Comparison of ENCODE assay signal across 10 cellular contexts in genomic region chr1:190320952-190321351, GRCh38.
DNase-seq lines count a peak whose midpoint lies in the region; ATAC-seq and TF ChIP-seq lines count a peak whose summit lies in the region.
"Had no signal": no experiment of that assay in that cellular context is flagged by ENCODE, and none has a peak within 500 bp of the region (broad histone marks: within the 10 kb centered on the region; RNA-seq: fewer than 3 reads in every experiment).

No MANE protein-coding gene starts in this region.

- H3K4me1 ChIP-seq in hepatocyte (ENCODE audit: insufficient read depth) (no peaks in the 10 kb centered on the region), osteoblast (ENCODE audit: insufficient read depth, low read length) (no peaks in the 10 kb centered on the region)
- H3K4me1 ChIP-seq: tibial nerve had no signal

- H3K79me2 ChIP-seq in hepatocyte (no peaks in the 10 kb centered on the region), osteoblast (ENCODE audit: insufficient read depth, low read length) (no peaks in the 10 kb centered on the region)

- peak; percentile 18 for DNase-seq in Ammon's horn (ENCODE audit: low spot score)
- peak; percentile 53 for DNase-seq in LHCN-M2 (ENCODE audit: low read depth)
- peak; percentile 18 for DNase-seq in hepatocyte (ENCODE audit: low spot score)
- DNase-seq in osteoblast (ENCODE audit: insufficient read length, low spot score, missing footprints) = no peak
- DNase-seq in SKM-1 treated with dmso at 0.1 percent for 144 hours (lab: John Stamatoyannopoulos, UW; ENCODE audit: unreplicated experiment) = no peak
- DNase-seq: T1000 had no signal

- 70% methylated on average over 3 of the region's 3 CpGs for WGBS in hepatocyte (ENCODE audit: low lambda C conversion rate, missing lambda C conversion rate)

- no peaks in the 10 kb centered on the region for H3K9me2 ChIP-seq in hepatocyte (replicated peaks; ENCODE audit: insufficient read depth)

- TF ChIP-seq CTCF in hepatocyte (IDR thresholded peaks at IDR 0.05; ENCODE audit: poor library complexity) = peak; percentile 48
- no peak for TF ChIP-seq CTCF in osteoblast (IDR thresholded peaks at IDR 0.05; ENCODE audit: extremely low read depth, low read depth, low read length)

- H3K9me3 ChIP-seq in hepatocyte (ENCODE audit: low read depth) = no peaks in the 10 kb centered on the region
- H3K9me3 ChIP-seq in osteoblast (ENCODE audit: low read depth, low read length) = peaks cover 5% of the 10 kb centered on the region
- H3K9me3 ChIP-seq: tibial nerve had no signal

- H3K36me3 ChIP-seq in hepatocyte (replicated peaks; ENCODE audit: insufficient read depth, low read depth) (no peaks in the 10 kb centered on the region), osteoblast (ENCODE audit: insufficient read depth, low read length) (no peaks in the 10 kb centered on the region)
- H3K36me3 ChIP-seq: tibial nerve had no signal

- H4K20me1 ChIP-seq in hepatocyte (ENCODE audit: insufficient read depth, poor library complexity, severe bottlenecking) (no peaks in the 10 kb centered on the region), osteoblast (ENCODE audit: insufficient read depth, low read length) (no peaks in the 10 kb centered on the region)

- H3K27ac ChIP-seq in hepatocyte (no peak overlapping the region), osteoblast (ENCODE audit: low read depth, low read length) (no peak overlapping the region)
- H3K27ac ChIP-seq: tibial nerve had no signal

- no peak overlapping the region for H2AFZ ChIP-seq in hepatocyte
- no peak overlapping the region for H2AFZ ChIP-seq in osteoblast (ENCODE audit: low read length)

- ATAC-seq in SK-N-SH treated with all-trans-retinoic acid at 6 μM for 48 hours = peak; percentile 99
- ATAC-seq in GM21526 (IDR thresholded peaks at IDR 0.05; ENCODE audit: low FRiP score, unreplicated experiment) = no peak
- ATAC-seq in GM19351 (IDR thresholded peaks at IDR 0.05; ENCODE audit: unreplicated experiment) = no peak

- H3K27me3 ChIP-seq in hepatocyte (no peaks in the 10 kb centered on the region), osteoblast (ENCODE audit: insufficient read depth, low read length) (no peaks in the 10 kb centered on the region)
- H3K27me3 ChIP-seq: tibial nerve had no signal

- H3K4me2 ChIP-seq in hepatocyte (no peak overlapping the region), osteoblast (ENCODE audit: insufficient read depth, low read length) (no peak overlapping the region)

- H3K4me3 ChIP-seq in hepatocyte (no peak overlapping the region), osteoblast (ENCODE audit: insufficient read depth, low read length) (no peak overlapping the region)
- H3K4me3 ChIP-seq: tibial nerve had no signal

TF ChIP-seq in SK-N-SH treated with all-trans-retinoic acid at 6 μM for 48 hours, 23 proteins besides CTCF, POLR2A, EP300 and RAD21:
- TF ChIP-seq ZFP3 (CRISPR knock-in tag; IDR thresholded peaks at IDR 0.05) (no peak), TSHZ2 (CRISPR knock-in tag; IDR thresholded peaks at IDR 0.05) (no peak)

Comparison
In these comparisons a context has a peak if more than half of its experiments do, and no peak if none do; other contexts are left out.
1. DNase-seq: peak in Ammon's horn (single experiment), LHCN-M2 (single experiment) and hepatocyte (single experiment); none in osteoblast (single experiment) and SKM-1 treated with dmso at 0.1 percent for 144 hours (single experiment).